In the genomic region with DNA sequence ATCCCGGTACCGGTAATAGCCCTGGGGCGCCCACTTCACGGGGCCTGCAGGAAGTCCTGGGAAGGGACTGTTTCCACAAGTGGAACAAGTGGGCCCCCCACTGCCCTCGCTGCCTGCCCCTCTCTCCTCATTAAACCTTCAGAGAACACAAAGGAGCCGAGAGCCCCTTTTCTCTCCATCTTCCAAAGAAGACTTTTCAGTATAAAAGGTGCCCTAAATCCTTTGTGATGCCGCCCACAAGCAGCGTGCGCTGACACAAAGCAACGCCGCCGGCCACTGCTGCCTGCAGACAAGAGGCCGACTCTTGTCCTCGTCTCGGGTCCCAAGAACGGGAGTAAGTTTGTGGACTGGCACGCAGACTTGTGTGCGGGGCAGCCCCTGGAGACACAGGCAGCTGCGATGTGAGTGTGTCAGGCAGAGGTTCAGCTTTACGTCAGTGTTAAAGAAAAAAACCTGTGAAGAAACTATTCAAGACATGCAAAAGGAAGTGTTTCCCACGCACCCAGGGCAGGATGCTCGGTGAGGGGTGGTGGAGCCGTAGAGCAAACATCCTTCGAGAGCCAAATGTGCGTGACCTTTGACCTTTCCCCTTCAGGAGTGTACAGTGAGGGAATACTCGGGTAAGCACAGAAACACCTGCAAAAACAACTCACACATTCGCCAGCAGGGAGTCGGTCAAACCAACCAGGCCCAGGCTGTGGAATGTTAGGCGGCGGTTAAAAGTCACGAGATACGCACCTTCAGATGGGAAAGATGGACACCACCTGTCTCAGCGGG, we compare ENCODE assay signal across 16 cellular contexts.
DNase-seq lines count a peak whose midpoint lies in the region; ATAC-seq and TF ChIP-seq lines count a peak whose summit lies in the region.
"Had no signal": no experiment of that assay in that cellular context is flagged by ENCODE, and none has a peak within 500 bp of the region (broad histone marks: within the 10 kb centered on the region; RNA-seq: fewer than 3 reads in every experiment).

No MANE protein-coding gene starts in this region.

- H3K9me3 Mint-ChIP-seq in natural killer cell treated with Interleukin-12 subunit alpha and Interleukin-12 subunit beta and Interleukin-15 and Interleukin-18, amount 100 ng/mL, for 72 hours = no peaks in the 10 kb centered on the region
- no peaks in the 10 kb centered on the region for H3K9me3 Mint-ChIP-seq in natural killer cell
- no peaks in the 10 kb centered on the region for H3K9me3 Mint-ChIP-seq in activated naive CD4-positive, alpha-beta T cell treated with anti-CD3 and anti-CD28 coated beads, Interleukin-2, amount 10 ng/mL, durations not matched to agents 7 days and 5 days
- H3K9me3 Mint-ChIP-seq: stimulated activated naive CD8-positive, alpha-beta T cell treated with anti-CD3 and anti-CD28 coated beads, Interleukin-15, Interleukin-2, amounts not matched to agents 100 ng/mL and 50 ng/mL, for 24 hours had no signal

- no peak for ATAC-seq in natural killer cell treated with Interleukin-12 subunit alpha and Interleukin-12 subunit beta and Interleukin-15 and Interleukin-18, amount 100 ng/mL, for 72 hours
- ATAC-seq in natural killer cell = no peak
- ATAC-seq: psoas muscle had no signal

- H3K27ac Mint-ChIP-seq in natural killer cell treated with Interleukin-12 subunit alpha and Interleukin-12 subunit beta and Interleukin-15 and Interleukin-18, amount 100 ng/mL, for 72 hours = no peak overlapping the region
- H3K27ac Mint-ChIP-seq in natural killer cell = no peak overlapping the region
- no peak overlapping the region for H3K27ac Mint-ChIP-seq in activated naive CD4-positive, alpha-beta T cell treated with anti-CD3 and anti-CD28 coated beads, Interleukin-2, amount 10 ng/mL, durations not matched to agents 7 days and 5 days
- H3K27ac Mint-ChIP-seq: stimulated activated naive CD8-positive, alpha-beta T cell treated with anti-CD3 and anti-CD28 coated beads, Interleukin-15, Interleukin-2, amounts not matched to agents 100 ng/mL and 50 ng/mL, for 24 hours had no signal

- H3K4me3 Mint-ChIP-seq in natural killer cell treated with Interleukin-12 subunit alpha and Interleukin-12 subunit beta and Interleukin-15 and Interleukin-18, amount 100 ng/mL, for 72 hours = no peak overlapping the region
- H3K4me3 Mint-ChIP-seq in natural killer cell = no peak overlapping the region
- H3K4me3 Mint-ChIP-seq in activated naive CD4-positive, alpha-beta T cell treated with anti-CD3 and anti-CD28 coated beads, Interleukin-2, amount 10 ng/mL, durations not matched to agents 7 days and 5 days = no peak overlapping the region
- H3K4me3 Mint-ChIP-seq: stimulated activated naive CD8-positive, alpha-beta T cell treated with anti-CD3 and anti-CD28 coated beads, Interleukin-15, Interleukin-2, amounts not matched to agents 100 ng/mL and 50 ng/mL, for 24 hours had no signal

- no peaks in the 10 kb centered on the region for H3K9me3 ChIP-seq in tibial artery
- H3K9me3 ChIP-seq: psoas muscle had no signal

- peak overlapping the region in 1 of 2 donors; percentile 95 for H3K27ac ChIP-seq in tibial artery
- H3K27ac ChIP-seq: cardiac muscle cell, psoas muscle had no signal

- H3K36me3 ChIP-seq in tibial artery = no peaks in the 10 kb centered on the region
- H3K36me3 ChIP-seq: cardiac muscle cell had no signal

- peak; percentile 54 for DNase-seq in natural killer cell treated with Interleukin-12 subunit alpha and Interleukin-12 subunit beta and Interleukin-15 and Interleukin-18, amount 100 ng/mL, for 72 hours (ENCODE audit: low spot score)
- no peak for DNase-seq in natural killer cell
- DNase-seq in activated naive CD4-positive, alpha-beta T cell treated with anti-CD3 and anti-CD28 coated beads, Interleukin-2, amount 10 ng/mL, durations not matched to agents 7 days and 5 days = peak; percentile 32
- peak; percentile 47 for DNase-seq in islet precursor cell
- DNase-seq in tibial artery = peak; percentile 7 to 63
- DNase-seq in C1 segment of cervical spinal cord (lab: John Stamatoyannopoulos, UW) = no peak
- DNase-seq in NCI-H2081 (lab: John Stamatoyannopoulos, UW) = no peak
- no peak for DNase-seq in DMS79 (lab: John Stamatoyannopoulos, UW)
- DNase-seq: AML-193, EL, hypothalamus, NCI-H1105 treated with DMSO at 0.1 percent for 48 hours, NCI-H69 had no signal

- H3K36me3 Mint-ChIP-seq in natural killer cell treated with Interleukin-12 subunit alpha and Interleukin-12 subunit beta and Interleukin-15 and Interleukin-18, amount 100 ng/mL, for 72 hours = no peaks in the 10 kb centered on the region
- no peaks in the 10 kb centered on the region for H3K36me3 Mint-ChIP-seq in natural killer cell
- H3K36me3 Mint-ChIP-seq in activated naive CD4-positive, alpha-beta T cell treated with anti-CD3 and anti-CD28 coated beads, Interleukin-2, amount 10 ng/mL, durations not matched to agents 7 days and 5 days = no peaks in the 10 kb centered on the region

- H3K27me3 Mint-ChIP-seq in natural killer cell treated with Interleukin-12 subunit alpha and Interleukin-12 subunit beta and Interleukin-15 and Interleukin-18, amount 100 ng/mL, for 72 hours = peaks cover 0 to 6% of the 10 kb centered on the region in 2 donors
- peaks cover 12 to 14% of the 10 kb centered on the region in 2 donors for H3K27me3 Mint-ChIP-seq in natural killer cell (ENCODE audit: low read depth in 2 of 2)
- H3K27me3 Mint-ChIP-seq in activated naive CD4-positive, alpha-beta T cell treated with anti-CD3 and anti-CD28 coated beads, Interleukin-2, amount 10 ng/mL, durations not matched to agents 7 days and 5 days = peaks cover 43% of the 10 kb centered on the region

- peaks cover 0 to 4% of the 10 kb centered on the region in 2 donors for H3K4me1 Mint-ChIP-seq in natural killer cell treated with Interleukin-12 subunit alpha and Interleukin-12 subunit beta and Interleukin-15 and Interleukin-18, amount 100 ng/mL, for 72 hours (ENCODE audit: low read depth in 2 of 2)
- H3K4me1 Mint-ChIP-seq in natural killer cell = peaks cover 9 to 10% of the 10 kb centered on the region in 2 donors
- H3K4me1 Mint-ChIP-seq in activated naive CD4-positive, alpha-beta T cell treated with anti-CD3 and anti-CD28 coated beads, Interleukin-2, amount 10 ng/mL, durations not matched to agents 7 days and 5 days = peaks cover 13% of the 10 kb centered on the region

- TF ChIP-seq CTCF in natural killer cell (IDR thresholded peaks at IDR 0.05) (no peak), tibial artery (IDR thresholded peaks at IDR 0.05) (no peak)

- no peak overlapping the region for H3K4me3 ChIP-seq in tibial artery
- H3K4me3 ChIP-seq: cardiac muscle cell, psoas muscle had no signal

- intact Hi-C loops in natural killer cell (cut with micrococcal nuclease) (no loop called here), tibial artery (cut with DNase I; ENCODE audit: low total_unique reads) (no loop called here)

- CTCF ChIA-PET in activated naive CD4-positive, alpha-beta T cell treated with anti-CD3 and anti-CD28 coated beads, Interleukin-2, amount 10 ng/mL, durations not matched to agents 7 days and 5 days (lab: Charles Lee) = no interaction called here

- H3K27me3 ChIP-seq in tibial artery = no peaks in the 10 kb centered on the region
- H3K27me3 ChIP-seq: cardiac muscle cell had no signal

- H3K4me1 ChIP-seq in tibial artery = peaks cover 0 to 39% (median 21%) of the 10 kb centered on the region in 4 donors
- H3K4me1 ChIP-seq: psoas muscle had no signal

Comparison
In these comparisons a context has a peak if more than half of its experiments do, and no peak if none do; other contexts are left out.
1. DNase-seq: peak in natural killer cell treated with Interleukin-12 subunit alpha and Interleukin-12 subunit beta and Interleukin-15 and Interleukin-18, amount 100 ng/mL, for 72 hours (single experiment), activated naive CD4-positive, alpha-beta T cell treated with anti-CD3 and anti-CD28 coated beads, Interleukin-2, amount 10 ng/mL, durations not matched to agents 7 days and 5 days (single experiment), islet precursor cell (single experiment) and tibial artery (2 of 2); none in natural killer cell (single experiment), C1 segment of cervical spinal cord (0 of 14), NCI-H2081 (0 of 2) and DMS79 (single experiment).